Comparison of ENCODE assay signal across 9 cellular contexts in genomic region chr2:136871424-136871823, GRCh38.
"Had no signal": no experiment of that assay in that cellular context is flagged by ENCODE, and none has a peak within 500 bp of the region (broad histone marks: within the 10 kb centered on the region; RNA-seq: fewer than 3 reads in every experiment).

No MANE protein-coding gene starts in this region.

- ATAC-seq: HCT116 had no signal

- H2AFZ ChIP-seq: GM23248 had no signal

- H3K4me2 ChIP-seq: KMS-11 had no signal

- H3K9me3 ChIP-seq: HAP-1 had no signal

- H3K9ac ChIP-seq: GM23248, KMS-11 had no signal

- H3K36me3 ChIP-seq: HAP-1 had no signal

- H3K4me3 ChIP-seq: GM23248, HAP-1 had no signal

- H3K4me1 ChIP-seq: HAP-1 had no signal

- H3K27ac ChIP-seq: GM23248, HL-60, KMS-11 had no signal

- DNase-seq: GM23248, GOT3, H7, HFFc6, KBM-7 had no signal
